Comparison of ENCODE assay signal across 13 cellular contexts in genomic region chr9:13274901-13275641, GRCh38. TPM values are rescaled to one million over a fixed set of nuclear protein-coding genes. Genes with fewer than 3 reads are reported as not detected.
DNase-seq lines count a peak whose midpoint lies in the region; ATAC-seq and TF ChIP-seq lines count a peak whose summit lies in the region.
"Had no signal": no experiment of that assay in that cellular context is flagged by ENCODE, and none has a peak within 500 bp of the region (broad histone marks: within the 10 kb centered on the region; RNA-seq: fewer than 3 reads in every experiment).

No MANE protein-coding gene starts in this region.

- peak overlapping the region in 1 of 4 donors; percentile 2 for H3K4me3 ChIP-seq in gastrocnemius medialis
- H3K4me3 ChIP-seq: upper lobe of right lung had no signal

- ATAC-seq in gastrocnemius medialis (no peak), GM19395 (IDR thresholded peaks at IDR 0.05; ENCODE audit: unreplicated experiment) (no peak)
- no peak for ATAC-seq in effector memory CD8-positive, alpha-beta T cell (replicated peaks)
- ATAC-seq: upper lobe of right lung had no signal

- no peak for TF ChIP-seq CTCF in gastrocnemius medialis (IDR thresholded peaks at IDR 0.05 in 4 of 5, conservative IDR thresholded peaks at IDR 0.05 in 1 of 5)

- H3K27ac Mint-ChIP-seq in effector memory CD8-positive, alpha-beta T cell, result no peak overlapping the region
- H3K27ac Mint-ChIP-seq: naive B cell had no signal

- H3K9me3 ChIP-seq in gastrocnemius medialis, result no peaks in the 10 kb centered on the region
- H3K9me3 ChIP-seq: upper lobe of right lung had no signal

- H3K27me3 ChIP-seq in gastrocnemius medialis, result no peaks in the 10 kb centered on the region
- H3K27me3 ChIP-seq: upper lobe of right lung had no signal

- H3K27me3 Mint-ChIP-seq in effector memory CD8-positive, alpha-beta T cell, result peaks cover 0 to 8% of the 10 kb centered on the region in 2 donors

- peak; percentile 16 for DNase-seq in ELF-1 (ENCODE audit: low read depth, low spot score)
- peak; percentile 72 for DNase-seq in NCI-H69 (lab: John Stamatoyannopoulos, UW)
- peak; percentile 31 for DNase-seq in fibroblast of gingiva (ENCODE audit: low read depth)
- no peak for DNase-seq in gastrocnemius medialis
- DNase-seq in Ammon's horn (ENCODE audit: low spot score), result no peak
- no peak for DNase-seq in stimulated activated CD4-positive, alpha-beta T cell treated with anti-CD3 and anti-CD28 coated beads, Interleukin-12 subunit alpha, Interleukin-12 subunit beta, amount 100 ng/mL, for 4 hours
- DNase-seq in effector memory CD8-positive, alpha-beta T cell, result no peak
- DNase-seq: activated CD4-positive, alpha-beta T cell treated with anti-CD3 and anti-CD28 coated beads for 4 hours; naive B cell; NCI-H187 treated with DMSO at 0.1 percent for 48 hours; stimulated activated CD4-positive, alpha-beta T cell treated with anti-CD3 and anti-CD28 coated beads, Interleukin-4, amount 100 ng/mL, for 24 hours; upper lobe of right lung had no signal

- H3K9me3 Mint-ChIP-seq in effector memory CD8-positive, alpha-beta T cell, result peaks cover 7 to 13% of the 10 kb centered on the region in 2 donors

- no peaks in the 10 kb centered on the region for H3K4me1 Mint-ChIP-seq in effector memory CD8-positive, alpha-beta T cell (ENCODE audit: low read depth in 2 of 2)

- H3K27ac ChIP-seq in gastrocnemius medialis, result peak overlapping the region; percentile 35 to 62 (median 52)
- H3K27ac ChIP-seq: upper lobe of right lung had no signal

- H3K4me1 ChIP-seq in gastrocnemius medialis, result peaks cover 20 to 26% of the 10 kb centered on the region in 2 donors

- no peak for TF ChIP-seq POLR2A in gastrocnemius medialis (IDR thresholded peaks at IDR 0.05)

- no peak overlapping the region for H3K4me3 Mint-ChIP-seq in effector memory CD8-positive, alpha-beta T cell
- H3K4me3 Mint-ChIP-seq: naive B cell had no signal

- intact Hi-C loops in gastrocnemius medialis (cut with DNase I; ENCODE audit: low total_unique reads), result loop anchor here (10.0 kb wide), 1 partner anchor 60 kb away; no protein-coding TSS in a partner anchor

- no peaks in the 10 kb centered on the region for H3K36me3 Mint-ChIP-seq in effector memory CD8-positive, alpha-beta T cell (ENCODE audit: insufficient read depth)
- H3K36me3 Mint-ChIP-seq: naive B cell had no signal

- no peaks in the 10 kb centered on the region for H3K36me3 ChIP-seq in gastrocnemius medialis
- H3K36me3 ChIP-seq: upper lobe of right lung had no signal

- in situ Hi-C loops in gastrocnemius medialis (cut with MboI; ENCODE audit: low sequenced_read_pairs in 4 of 4), result no loop called here

RNA-seq across cellular contexts. Expression of gene MPDZ, which starts 4.4 kb away (rescaled TPM):
- total RNA-seq in gastrocnemius medialis, result 10 to 100 TPM; 17.9 to 29.6 (median 23.5) TPM

Comparison
In these comparisons a context has a peak if more than half of its experiments do, and no peak if none do; other contexts are left out.
1. DNase-seq: peak in ELF-1 (single experiment), NCI-H69 (single experiment) and fibroblast of gingiva (single experiment); none in gastrocnemius medialis (0 of 2), Ammon's horn (single experiment), stimulated activated CD4-positive, alpha-beta T cell treated with anti-CD3 and anti-CD28 coated beads, Interleukin-12 subunit alpha, Interleukin-12 subunit beta, amount 100 ng/mL, for 4 hours (single experiment) and effector memory CD8-positive, alpha-beta T cell (0 of 3).